Comparison of ENCODE assay signal across 8 cellular contexts in the genomic region with DNA sequence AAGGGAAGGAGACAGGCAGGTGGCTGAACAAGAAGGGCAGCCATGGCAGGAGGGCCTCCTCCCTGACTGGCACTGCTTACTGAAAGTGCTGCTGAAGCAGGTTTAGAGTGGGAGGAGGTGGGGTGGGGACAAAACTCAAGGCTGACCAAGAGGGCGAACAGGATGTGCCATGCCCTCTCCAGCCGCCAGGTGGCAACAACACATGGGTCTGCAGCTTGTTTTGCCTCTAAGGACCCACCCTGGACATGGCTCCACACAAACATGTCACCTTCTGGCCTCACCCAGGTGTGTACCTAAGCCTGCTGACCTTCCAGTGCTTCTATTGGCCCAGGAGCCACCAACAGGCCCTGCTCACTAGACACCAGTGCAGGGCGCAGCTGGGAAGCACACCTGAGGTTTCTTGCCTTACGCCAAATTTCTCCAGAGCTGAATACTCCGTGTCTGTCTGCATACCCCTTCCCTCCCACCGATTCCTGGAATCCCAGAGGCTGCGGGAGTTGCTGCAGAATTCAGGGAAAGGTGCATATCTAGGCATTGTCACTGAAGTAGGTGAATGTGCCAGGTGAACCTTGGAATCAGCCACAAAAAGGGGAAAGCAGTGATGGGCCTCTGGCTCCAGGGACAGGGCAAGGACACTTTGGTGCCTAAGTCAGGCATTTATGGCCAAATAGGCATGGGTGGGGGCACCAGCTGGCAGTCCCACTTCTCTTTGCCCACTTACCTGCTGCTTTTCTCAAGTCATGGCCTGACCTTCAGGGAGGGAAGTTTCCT. TPM values are rescaled to one million over a fixed set of nuclear protein-coding genes. Genes with fewer than 3 reads are reported as not detected.
DNase-seq lines count a peak whose midpoint lies in the region; ATAC-seq, FAIRE-seq and TF ChIP-seq lines count a peak whose summit lies in the region.

No MANE protein-coding gene starts in this region.

- peak overlapping the region; percentile 49 to 55 for H3K27ac ChIP-seq in kidney (ENCODE audit: low read depth in 2 of 2, low read length in 2 of 2)

- H3K4me3 ChIP-seq in kidney (ENCODE audit: low read length in 2 of 2): no peak overlapping the region

- no peak overlapping the region for H3K9ac ChIP-seq in kidney (ENCODE audit: low read length in 2 of 2)

- FAIRE-seq in kidney (lab: Jason Lieb, UNC): no peak

- no peaks in the 10 kb centered on the region for H3K36me3 ChIP-seq in kidney (ENCODE audit: control insufficient read depth in 1 of 2, insufficient read depth in 2 of 2, low read length in 2 of 2)

- TF ChIP-seq CTCF in GM12874 (IDR thresholded peaks at IDR 0.05; ENCODE audit: insufficient read depth, low read depth, low read length) (peak; percentile 97), kidney (IDR thresholded peaks at IDR 0.05; ENCODE audit: borderline replicate concordance, extremely low read depth, insufficient read depth) (peak; percentile 87)

- DNase-seq in NCI-H2171 treated with DMSO at 0.1 percent for 48 hours (lab: John Stamatoyannopoulos, UW) (peak; percentile 46), cerebellum (ENCODE audit: low spot score) (peak; percentile 71), kidney (peak; percentile 91)
- DNase-seq in stimulated activated CD4-positive, alpha-beta T cell treated with anti-CD3 and anti-CD28 coated beads, Interleukin-2, amount 100 ng/mL, for 24 hours: peak; percentile 73 to 78

- H3K4me1 ChIP-seq in kidney (ENCODE audit: control insufficient read depth in 1 of 2, insufficient read depth in 1 of 2, low read depth in 1 of 2, low read length in 2 of 2): peaks cover 13 to 28% of the 10 kb centered on the region in 2 donors

- no peaks in the 10 kb centered on the region for H3K9me3 ChIP-seq in kidney (ENCODE audit: control insufficient read depth in 1 of 2, low read length in 2 of 2)

- intact Hi-C loops in kidney (cut with DNase I): loop anchor here (10.0 kb wide), 1 partner anchor 127 kb away; no protein-coding TSS in a partner anchor

- ATAC-seq in HG02852 (IDR thresholded peaks at IDR 0.05; ENCODE audit: unreplicated experiment) (peak; percentile 88), GM18520 (IDR thresholded peaks at IDR 0.05; ENCODE audit: unreplicated experiment) (no peak)
- ATAC-seq in activated CD4-positive, CD25-positive, alpha-beta regulatory T cell treated with anti-CD3 and anti-CD28 coated beads, Interleukin-2, amount 50 U/mL, for 24 hours: peak; percentile 56 to 72

RNA-seq across cellular contexts. Expression of a gene that starts 5.3 kb away (rescaled TPM):
- total RNA-seq in cerebellum (7.2 TPM), kidney (4.2 TPM)
- 3.5 TPM for polyA plus RNA-seq in kidney (ENCODE audit: insufficient read depth, low read depth, low replicate concordance)

RNA-seq across cellular contexts. Expression of a gene that starts 28.3 kb away (rescaled TPM):
- 39.0 TPM for total RNA-seq in cerebellum
- total RNA-seq in kidney: 65.6 TPM
- polyA plus RNA-seq in kidney (ENCODE audit: insufficient read depth, low read depth, low replicate concordance): 10.6 TPM

RNA-seq across cellular contexts. Expression of a gene that starts 29.2 kb away (rescaled TPM):
- total RNA-seq in cerebellum: 0.27 TPM
- total RNA-seq in kidney: 0.19 TPM
- polyA plus RNA-seq in kidney (ENCODE audit: insufficient read depth, low read depth, low replicate concordance): not detected
